Comparison of ENCODE assay signal across 13 cellular contexts in genomic region chr11:67631427-67631826, GRCh38. TPM values are rescaled to one million over a fixed set of nuclear protein-coding genes. Genes with fewer than 3 reads are reported as not detected.
DNase-seq lines count a peak whose midpoint lies in the region; ATAC-seq, FAIRE-seq and TF ChIP-seq lines count a peak whose summit lies in the region.
"Had no signal": no experiment of that assay in that cellular context is flagged by ENCODE, and none has a peak within 500 bp of the region (broad histone marks: within the 10 kb centered on the region; RNA-seq: fewer than 3 reads in every experiment).

No MANE protein-coding gene starts in this region.

- H3K4me3 ChIP-seq in SK-N-SH (ENCODE audit: low read depth in 2 of 2, low read length in 1 of 2) (peak overlapping the region in 1 of 2 experiments; percentile 69; a peak in 1 of 4 replicates), kidney (ENCODE audit: low read length in 2 of 2) (no peak overlapping the region), skeletal muscle satellite cell (ENCODE audit: low read length) (no peak overlapping the region), SJCRH30 (no peak overlapping the region)

- DNase-seq in SK-N-SH (no peak), kidney (peak; percentile 84), NCI-H128 (lab: John Stamatoyannopoulos, UW; ENCODE audit: unreplicated experiment) (no peak), DMS53 treated with DMSO at 0.1 percent for 48 hours (lab: John Stamatoyannopoulos, UW; ENCODE audit: unreplicated experiment) (no peak), SJCRH30 (no peak)
- DNase-seq: 8988T; activated CD4-positive, CD25-positive, alpha-beta regulatory T cell treated with anti-CD3 and anti-CD28 coated beads, Interleukin-2, amount 50 U/mL, for 72 hours; esophagus squamous epithelium; NCI-H187 had no signal

- H3K27me3 ChIP-seq in SK-N-SH (ENCODE audit: insufficient read depth): no peaks in the 10 kb centered on the region
- peaks cover 6% of the 10 kb centered on the region for H3K27me3 ChIP-seq in skeletal muscle satellite cell (ENCODE audit: control insufficient read depth, insufficient read depth, low read length)
- H3K27me3 ChIP-seq in SJCRH30: peaks cover 5% of the 10 kb centered on the region; the same call in 1 of the 2 replicates

- CTCF ChIA-PET in SK-N-SH (lab: Yijun Ruan, JAX): interaction anchor here (0.8 to 17.8 kb wide), 9 partner anchors 8 to 280 kb away, joined by 3 to 308 read pairs (median 4); partner anchors contain the start of genes ACY3 and TBX10

- no peak for TF ChIP-seq EP300 in SK-N-SH (IDR thresholded peaks at IDR 0.05; ENCODE audit: borderline replicate concordance in 1 of 2, low read depth in 1 of 2, low read length in 1 of 2)

- no peak for ATAC-seq in SK-N-SH treated with all-trans-retinoic acid at 6 μM for 48 hours

- no peak for TF ChIP-seq RAD21 in SK-N-SH (IDR thresholded peaks at IDR 0.05; ENCODE audit: low read length)

- H3K9ac ChIP-seq in SK-N-SH (no peak overlapping the region), kidney (ENCODE audit: low read length in 2 of 2) (no peak overlapping the region), skeletal muscle satellite cell (ENCODE audit: low read depth, low read length) (peak overlapping the region; percentile 84)

- no CpG with 5 or more reads among the region's 7 CpGs for WGBS in SK-N-SH (ENCODE audit: low lambda C conversion rate)

- H3K9me2 ChIP-seq in SK-N-SH: no peaks in the 10 kb centered on the region

- H3K36me3 ChIP-seq in SK-N-SH (replicated peaks in 1 of 2; ENCODE audit: control insufficient read depth in 1 of 2, insufficient read depth in 2 of 2, low read length in 1 of 2) (no peaks in the 10 kb centered on the region), kidney (ENCODE audit: control insufficient read depth in 1 of 2, insufficient read depth in 2 of 2, low read length in 2 of 2) (no peaks in the 10 kb centered on the region), skeletal muscle satellite cell (ENCODE audit: insufficient read depth, low read length) (no peaks in the 10 kb centered on the region), SJCRH30 (no peaks in the 10 kb centered on the region)
- H3K36me3 ChIP-seq: esophagus squamous epithelium had no signal

- no peaks in the 10 kb centered on the region for H3K79me2 ChIP-seq in SK-N-SH (ENCODE audit: insufficient read depth)

- no peak for FAIRE-seq in kidney (lab: Jason Lieb, UNC)

- peak overlapping the region; percentile 91 for H2AFZ ChIP-seq in SK-N-SH (ENCODE audit: low read depth)

- H3K9me3 ChIP-seq in SK-N-SH (no peaks in the 10 kb centered on the region), kidney (ENCODE audit: control insufficient read depth in 1 of 2, low read length in 2 of 2) (no peaks in the 10 kb centered on the region), skeletal muscle satellite cell (replicated peaks; ENCODE audit: low read length) (no peaks in the 10 kb centered on the region), SJCRH30 (replicated peaks) (no peaks in the 10 kb centered on the region)
- H3K9me3 ChIP-seq: esophagus squamous epithelium had no signal

- POLR2A ChIA-PET in SK-N-SH (lab: Yijun Ruan, JAX): no interaction called here

- H3K4me2 ChIP-seq in SK-N-SH (no peak overlapping the region), skeletal muscle satellite cell (ENCODE audit: low read length) (no peak overlapping the region)

- TF ChIP-seq CTCF in SK-N-SH (IDR thresholded peaks at IDR 0.05): no peak
- no peak for TF ChIP-seq CTCF in VCaP (conservative IDR thresholded peaks at IDR 0.05)
- no peak for TF ChIP-seq CTCF in kidney (IDR thresholded peaks at IDR 0.05; ENCODE audit: borderline replicate concordance, extremely low read depth, insufficient read depth)

- peaks cover 0 to 13% of the 10 kb centered on the region in 2 experiments; a peak in 1 of 4 replicates for H3K4me1 ChIP-seq in SK-N-SH (ENCODE audit: control insufficient read depth in 1 of 2, insufficient read depth in 2 of 2, low read depth in 1 of 2, low read length in 1 of 2)
- peaks cover 6 to 21% of the 10 kb centered on the region in 2 donors for H3K4me1 ChIP-seq in kidney (ENCODE audit: control insufficient read depth in 1 of 2, insufficient read depth in 1 of 2, low read depth in 1 of 2, low read length in 2 of 2)
- peaks cover 12% of the 10 kb centered on the region for H3K4me1 ChIP-seq in skeletal muscle satellite cell (ENCODE audit: control insufficient read depth, insufficient read depth, low read length)
- no peaks in the 10 kb centered on the region for H3K4me1 ChIP-seq in SJCRH30

- H3K27ac ChIP-seq in SK-N-SH (ENCODE audit: low read depth in 2 of 2, low read length in 1 of 2) (no peak overlapping the region), VCaP (peak overlapping the region; percentile 96), kidney (ENCODE audit: low read depth in 2 of 2, low read length in 2 of 2) (no peak overlapping the region), SJCRH30 (no peak overlapping the region)

- intact Hi-C loops in kidney (cut with DNase I): no loop called here

- no peaks in the 10 kb centered on the region for H3F3A ChIP-seq in SK-N-SH (replicated peaks; ENCODE audit: insufficient read depth)

- H4K20me1 ChIP-seq in SK-N-SH (ENCODE audit: insufficient read depth): no peaks in the 10 kb centered on the region

TF ChIP-seq in SK-N-SH, 30 proteins besides CTCF, POLR2A, EP300 and RAD21:
- no peak for TF ChIP-seq FOXJ3 (CRISPR knock-in tag; IDR thresholded peaks at IDR 0.05)
- no peak for TF ChIP-seq FOSL2 (IDR thresholded peaks at IDR 0.05; ENCODE audit: borderline replicate concordance, low read depth)
- TF ChIP-seq USF2 (IDR thresholded peaks at IDR 0.05; ENCODE audit: borderline replicate concordance, low read depth, low read length): no peak

TF ChIP-seq in SK-N-SH treated with all-trans-retinoic acid at 6 μM for 48 hours, 23 proteins besides CTCF, POLR2A, EP300 and RAD21 (continues in another document):
- TF ChIP-seq PATZ1 (CRISPR knock-in tag; IDR thresholded peaks at IDR 0.05; ENCODE audit: borderline replicate concordance): no peak
- no peak for TF ChIP-seq ESRRG (CRISPR knock-in tag; IDR thresholded peaks at IDR 0.05)
- TF ChIP-seq SNAI2 (CRISPR knock-in tag; IDR thresholded peaks at IDR 0.05): no peak
- no peak for TF ChIP-seq ZFP30 (CRISPR knock-in tag; IDR thresholded peaks at IDR 0.05)

RNA-seq across cellular contexts. Expression of gene NUDT8, which starts 1.7 kb away (rescaled TPM):
- polyA plus RNA-seq in SK-N-SH (2012; rRNA removed) (2.2 and 2.7 TPM in 2 replicates), kidney (ENCODE audit: insufficient read depth, low read depth, low replicate concordance) (57.0 TPM)
- 1.7 and 2.3 TPM in 2 replicates for polyA plus RNA-seq in SK-N-SH (2012; cell fraction: cytosol; rRNA removed)
- 10.3 and 23.0 TPM in 2 replicates for polyA plus RNA-seq in SK-N-SH (2012; cell fraction: nucleus; rRNA removed)
- total RNA-seq in kidney: 11.9 TPM
- total RNA-seq in skeletal muscle satellite cell (2012; rRNA removed): 2.5 and 8.7 TPM in 2 replicates
- 0.76 and 2.4 TPM in 2 replicates for total RNA-seq in SJCRH30 (2014; rRNA removed; shearing (Covaris generic))

RNA-seq across cellular contexts. Expression of gene TBX10, which starts 8.1 kb away (rescaled TPM):
- polyA plus RNA-seq in SK-N-SH (2012; rRNA removed): not detected in 2 replicates
- polyA plus RNA-seq in SK-N-SH (2012; cell fraction: cytosol; rRNA removed): not detected in 2 replicates
- not detected in 2 replicates for polyA plus RNA-seq in SK-N-SH (2012; cell fraction: nucleus; rRNA removed)
- not detected for total RNA-seq in kidney
- not detected for polyA plus RNA-seq in kidney (ENCODE audit: insufficient read depth, low read depth, low replicate concordance)
- total RNA-seq in skeletal muscle satellite cell (2012; rRNA removed): not detected in 2 replicates
- not detected in 2 replicates for total RNA-seq in SJCRH30 (2014; rRNA removed; shearing (Covaris generic))
- total RNA-seq: esophagus squamous epithelium, subcutaneous adipose tissue had no signal

RNA-seq across cellular contexts. Expression of gene ACY3, which starts 19.1 kb away (rescaled TPM):
- not detected in 2 replicates for polyA plus RNA-seq in SK-N-SH (2012; rRNA removed)
- polyA plus RNA-seq in SK-N-SH (2012; cell fraction: cytosol; rRNA removed): not detected in 2 replicates
- polyA plus RNA-seq in SK-N-SH (2012; cell fraction: nucleus; rRNA removed): not detected in 2 replicates
- total RNA-seq in kidney: 7.7 TPM
- polyA plus RNA-seq in kidney (ENCODE audit: insufficient read depth, low read depth, low replicate concordance): 111 TPM
- total RNA-seq in skeletal muscle satellite cell (2012; rRNA removed): not detected in 2 replicates
- total RNA-seq in SJCRH30 (2014; rRNA removed; shearing (Covaris generic)): 0.18 TPM in 1 of 2 replicates, not detected in the other
- total RNA-seq: subcutaneous adipose tissue had no signal

RNA-seq across cellular contexts. Expression of gene NDUFV1, which starts 24.7 kb away (rescaled TPM):
- 220 and 278 TPM in 2 replicates for polyA plus RNA-seq in SK-N-SH (2012; rRNA removed)
- polyA plus RNA-seq in SK-N-SH (2012; cell fraction: cytosol; rRNA removed): 107 and 138 TPM in 2 replicates
- polyA plus RNA-seq in SK-N-SH (2012; cell fraction: nucleus; rRNA removed): 658 and 815 TPM in 2 replicates
- 191 TPM for total RNA-seq in kidney
- 395 TPM for polyA plus RNA-seq in kidney (ENCODE audit: insufficient read depth, low read depth, low replicate concordance)
- total RNA-seq in skeletal muscle satellite cell (2012; rRNA removed): 205 and 215 TPM in 2 replicates
- 116 and 137 TPM in 2 replicates for total RNA-seq in SJCRH30 (2014; rRNA removed; shearing (Covaris generic))

RNA-seq across cellular contexts. Expression of gene ALDH3B2, which starts 43.0 kb away (rescaled TPM):
- polyA plus RNA-seq in SK-N-SH (2012; rRNA removed): not detected in 2 replicates
- polyA plus RNA-seq in SK-N-SH (2012; cell fraction: cytosol; rRNA removed): not detected in 2 replicates
- polyA plus RNA-seq in SK-N-SH (2012; cell fraction: nucleus; rRNA removed): not detected in 2 replicates
- 1.6 TPM for total RNA-seq in kidney
- polyA plus RNA-seq in kidney (ENCODE audit: insufficient read depth, low read depth, low replicate concordance): 2.1 TPM
- not detected in 2 replicates for total RNA-seq in skeletal muscle satellite cell (2012; rRNA removed)
- not detected in 2 replicates for total RNA-seq in SJCRH30 (2014; rRNA removed; shearing (Covaris generic))
- total RNA-seq: subcutaneous adipose tissue had no signal
